ENCODE assay signal across 8 cellular contexts in the genomic region with DNA sequence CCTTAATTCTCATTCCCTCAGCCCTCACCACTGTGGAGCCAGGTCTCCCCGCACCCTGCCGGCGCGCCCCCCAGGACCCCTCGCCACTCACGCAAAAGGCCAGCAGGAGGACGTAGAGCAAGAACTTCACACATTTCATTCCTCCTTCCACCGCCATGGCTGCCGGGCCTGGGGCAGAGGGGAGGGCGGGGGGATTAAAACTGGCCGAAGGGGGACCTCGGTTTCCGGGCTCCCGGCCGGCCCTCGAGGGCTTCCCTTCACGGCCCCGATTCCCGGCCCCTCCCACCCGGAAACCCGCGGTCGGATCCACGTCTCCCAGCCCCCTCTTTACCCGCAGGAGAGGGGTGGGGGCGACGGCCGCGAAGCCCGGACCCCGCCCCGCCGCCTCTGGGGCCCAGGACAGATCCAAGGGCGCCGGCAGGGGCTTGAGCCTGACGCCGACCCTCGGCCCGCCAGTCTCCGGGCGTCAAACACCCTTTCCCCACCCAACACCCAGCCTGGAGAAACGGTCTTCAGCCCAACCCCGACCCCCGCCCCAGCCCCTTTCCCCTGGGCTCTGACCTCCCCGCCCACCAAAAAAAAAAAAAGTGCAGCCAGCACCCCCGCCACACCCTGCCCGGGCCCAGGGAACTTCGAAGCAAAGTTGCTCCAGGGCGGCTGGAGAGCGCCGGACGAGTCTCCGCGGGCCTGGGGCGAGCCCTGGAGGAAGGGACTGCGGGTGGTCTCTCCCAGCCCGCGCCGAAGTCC. TPM values are rescaled to one million over a fixed set of nuclear protein-coding genes. Genes with fewer than 3 reads are reported as not detected.
DNase-seq lines count a peak whose midpoint lies in the region; ATAC-seq and TF ChIP-seq lines count a peak whose summit lies in the region.

No MANE protein-coding gene starts in this region.

- POLR2A ChIA-PET in CD8-positive, alpha-beta T cell (lab: Charles Lee) = interaction anchor here (1.0 to 2.4 kb wide), 4 partner anchors 11 to 246 kb away, joined by 3 to 16 read pairs (median 4); partner anchors contain the start of genes BLOC1S1 and RAB5B
- POLR2A ChIA-PET in WTC11 (lab: Charles Lee) = interaction anchor here (0.6 to 2.5 kb wide), 7 partner anchors 10 to 1427 kb away, joined by 3 to 21 read pairs (median 12); partner anchors contain the start of genes BLOC1S1, GDF11, ITGA7 and ORMDL2

- CTCF ChIA-PET in CD8-positive, alpha-beta T cell (lab: Charles Lee) = interaction anchor here (2.0 to 3.7 kb wide), 3 partner anchors 9 to 12 kb away, joined by 8 to 31 read pairs (median 9); partner anchors contain the start of gene RDH5
- CTCF ChIA-PET in WTC11 (lab: Charles Lee) = interaction anchor here (1.1 to 2.7 kb wide), 11 partner anchors 8 to 246 kb away, joined by 3 to 75 read pairs (median 11); partner anchors contain the start of genes BLOC1S1, ITGA7, RAB5B and RDH5

- H3K27me3 ChIP-seq in CD8-positive, alpha-beta T cell (ENCODE audit: insufficient read depth, low read length) = no peaks in the 10 kb centered on the region

- peak overlapping the region; percentile 60 for H3K4me3 ChIP-seq in CD8-positive, alpha-beta T cell (ENCODE audit: low read depth, low read length)
- peak overlapping the region; percentile 88 for H3K4me3 ChIP-seq in fibroblast of villous mesenchyme (ENCODE audit: low read depth, low read length)

- ATAC-seq in CD8-positive, alpha-beta T cell = no peak
- peak; percentile 3 for ATAC-seq in GM18868 (IDR thresholded peaks at IDR 0.05; ENCODE audit: unreplicated experiment)
- peak; percentile 20 for ATAC-seq in HG03520 (IDR thresholded peaks at IDR 0.05; ENCODE audit: unreplicated experiment)
- ATAC-seq in WTC11 = 0 out of 2 replicates have a peak, but pooled peaks have one; percentile 3
- ATAC-seq in natural killer cell treated with Interleukin-12 subunit alpha and Interleukin-12 subunit beta and Interleukin-15 and Interleukin-18, amount 100 ng/mL, for 72 hours = peak in 1 of 2 donors; percentile 5
- no peak for ATAC-seq in HG03442 (IDR thresholded peaks at IDR 0.05; ENCODE audit: unreplicated experiment)

- peak overlapping the region; percentile 82 for H3K27ac Mint-ChIP-seq in CD8-positive, alpha-beta T cell
- no peak overlapping the region for H3K27ac Mint-ChIP-seq in WTC11
- H3K27ac Mint-ChIP-seq in natural killer cell treated with Interleukin-12 subunit alpha and Interleukin-12 subunit beta and Interleukin-15 and Interleukin-18, amount 100 ng/mL, for 72 hours = peak overlapping the region; percentile 88 to 96

- H3K4me1 Mint-ChIP-seq in CD8-positive, alpha-beta T cell (ENCODE audit: low read depth) = peaks cover 48% of the 10 kb centered on the region
- peaks cover 31% of the 10 kb centered on the region for H3K4me1 Mint-ChIP-seq in WTC11
- peaks cover 46 to 49% of the 10 kb centered on the region in 2 donors for H3K4me1 Mint-ChIP-seq in natural killer cell treated with Interleukin-12 subunit alpha and Interleukin-12 subunit beta and Interleukin-15 and Interleukin-18, amount 100 ng/mL, for 72 hours (ENCODE audit: low read depth in 2 of 2)

- H3K4me3 Mint-ChIP-seq in CD8-positive, alpha-beta T cell = peak overlapping the region; percentile 86
- H3K4me3 Mint-ChIP-seq in WTC11 = peak overlapping the region; percentile 88
- peak overlapping the region; percentile 86 for H3K4me3 Mint-ChIP-seq in natural killer cell treated with Interleukin-12 subunit alpha and Interleukin-12 subunit beta and Interleukin-15 and Interleukin-18, amount 100 ng/mL, for 72 hours

- no peaks in the 10 kb centered on the region for H3K36me3 ChIP-seq in CD8-positive, alpha-beta T cell (ENCODE audit: insufficient read depth, low read length)

- no peaks in the 10 kb centered on the region for H3K9me3 ChIP-seq in CD8-positive, alpha-beta T cell (ENCODE audit: low read length)

- no peaks in the 10 kb centered on the region for H3K27me3 Mint-ChIP-seq in CD8-positive, alpha-beta T cell (ENCODE audit: low read depth)
- no peaks in the 10 kb centered on the region for H3K27me3 Mint-ChIP-seq in WTC11 (ENCODE audit: low read depth)
- no peaks in the 10 kb centered on the region for H3K27me3 Mint-ChIP-seq in natural killer cell treated with Interleukin-12 subunit alpha and Interleukin-12 subunit beta and Interleukin-15 and Interleukin-18, amount 100 ng/mL, for 72 hours

- peaks cover 14% of the 10 kb centered on the region for H3K36me3 Mint-ChIP-seq in CD8-positive, alpha-beta T cell
- H3K36me3 Mint-ChIP-seq in WTC11 = peaks cover 17% of the 10 kb centered on the region
- H3K36me3 Mint-ChIP-seq in natural killer cell treated with Interleukin-12 subunit alpha and Interleukin-12 subunit beta and Interleukin-15 and Interleukin-18, amount 100 ng/mL, for 72 hours = no peaks in the 10 kb centered on the region

- no peak for TF ChIP-seq CTCF in CD8-positive, alpha-beta T cell (IDR thresholded peaks at IDR 0.05)
- TF ChIP-seq CTCF in WTC11 (IDR thresholded peaks at IDR 0.05) (no peak), fibroblast of villous mesenchyme (IDR thresholded peaks at IDR 0.05; ENCODE audit: insufficient read depth, low read depth, low read length) (no peak)

- H3K9me3 Mint-ChIP-seq in CD8-positive, alpha-beta T cell = no peaks in the 10 kb centered on the region
- no peaks in the 10 kb centered on the region for H3K9me3 Mint-ChIP-seq in WTC11
- no peaks in the 10 kb centered on the region for H3K9me3 Mint-ChIP-seq in natural killer cell treated with Interleukin-12 subunit alpha and Interleukin-12 subunit beta and Interleukin-15 and Interleukin-18, amount 100 ng/mL, for 72 hours

- DNase-seq in CD8-positive, alpha-beta T cell = peak in 3 of 7 experiments; percentile 20 to 55 (median 21)
- DNase-seq in WTC11 (ENCODE audit: low spot score) (peak; percentile 34), fibroblast of villous mesenchyme (ENCODE audit: low read depth) (peak; percentile 81), NCI-H1092 (lab: John Stamatoyannopoulos, UW) (no peak)
- DNase-seq in natural killer cell treated with Interleukin-12 subunit alpha and Interleukin-12 subunit beta and Interleukin-15 and Interleukin-18, amount 100 ng/mL, for 72 hours (ENCODE audit: low spot score) = peak; percentile 66

- H3K27ac ChIP-seq in CD8-positive, alpha-beta T cell (ENCODE audit: low read depth, low read length) = peak overlapping the region; percentile 45

- H3K4me1 ChIP-seq in CD8-positive, alpha-beta T cell (ENCODE audit: insufficient read depth, low read length) = peaks cover 31% of the 10 kb centered on the region

- intact Hi-C loops in CD8-positive, alpha-beta T cell (cut with DNase I, micrococcal nuclease) = loop anchor here in 1 of 2 experiments (1.0 kb wide), 1 partner anchor 12 kb away; the partner anchor contains the start of gene BLOC1S1

TF ChIP-seq in WTC11, 78 proteins besides CTCF, POLR2A, EP300 and RAD21 (continues in another document):
- no peak for TF ChIP-seq JAZF1 (CRISPR knock-in tag; IDR thresholded peaks at IDR 0.05)
- no peak for TF ChIP-seq FOXP1 (CRISPR knock-in tag; IDR thresholded peaks at IDR 0.05; ENCODE audit: borderline replicate concordance)
- no peak for TF ChIP-seq KAT7 (CRISPR knock-in tag; IDR thresholded peaks at IDR 0.05; ENCODE audit: borderline replicate concordance)
- TF ChIP-seq NR1H2 (CRISPR knock-in tag; IDR thresholded peaks at IDR 0.05) = no peak
- TF ChIP-seq, protein P1, sequence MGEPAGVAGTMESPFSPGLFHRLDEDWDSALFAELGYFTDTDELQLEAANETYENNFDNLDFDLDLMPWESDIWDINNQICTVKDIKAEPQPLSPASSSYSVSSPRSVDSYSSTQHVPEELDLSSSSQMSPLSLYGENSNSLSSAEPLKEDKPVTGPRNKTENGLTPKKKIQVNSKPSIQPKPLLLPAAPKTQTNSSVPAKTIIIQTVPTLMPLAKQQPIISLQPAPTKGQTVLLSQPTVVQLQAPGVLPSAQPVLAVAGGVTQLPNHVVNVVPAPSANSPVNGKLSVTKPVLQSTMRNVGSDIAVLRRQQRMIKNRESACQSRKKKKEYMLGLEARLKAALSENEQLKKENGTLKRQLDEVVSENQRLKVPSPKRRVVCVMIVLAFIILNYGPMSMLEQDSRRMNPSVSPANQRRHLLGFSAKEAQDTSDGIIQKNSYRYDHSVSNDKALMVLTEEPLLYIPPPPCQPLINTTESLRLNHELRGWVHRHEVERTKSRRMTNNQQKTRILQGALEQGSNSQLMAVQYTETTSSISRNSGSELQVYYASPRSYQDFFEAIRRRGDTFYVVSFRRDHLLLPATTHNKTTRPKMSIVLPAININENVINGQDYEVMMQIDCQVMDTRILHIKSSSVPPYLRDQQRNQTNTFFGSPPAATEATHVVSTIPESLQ (CRISPR knock-in tag; IDR thresholded peaks at IDR 0.05) = no peak
- TF ChIP-seq OVOL2 (CRISPR knock-in tag; IDR thresholded peaks at IDR 0.05; ENCODE audit: borderline replicate concordance) = no peak
- TF ChIP-seq FOXK1 (CRISPR knock-in tag; IDR thresholded peaks at IDR 0.05) = no peak
- no peak for TF ChIP-seq NFE2L1 (CRISPR knock-in tag; IDR thresholded peaks at IDR 0.05)
- TF ChIP-seq ZNF138 (CRISPR knock-in tag; conservative IDR thresholded peaks at IDR 0.05) = no peak

RNA-seq across cellular contexts. Expression of gene CD63, which starts 0.5 kb away (rescaled TPM):
- 10 to 100 TPM; 27.0 to 33.8 TPM for total RNA-seq in CD8-positive, alpha-beta T cell
- 409 to 419 TPM (median 414 TPM) in 3 replicates for total RNA-seq in WTC11 (2021)
- total RNA-seq in fibroblast of villous mesenchyme = 2,280 and 2,284 TPM in 2 replicates
- 100 to 1,000 TPM; 263 to 327 TPM for total RNA-seq in natural killer cell treated with Interleukin-12 subunit alpha and Interleukin-12 subunit beta and Interleukin-15 and Interleukin-18, amount 100 ng/mL, for 72 hours

RNA-seq across cellular contexts. Expression of gene RDH5, which starts 8.2 kb away (rescaled TPM):
- total RNA-seq in CD8-positive, alpha-beta T cell = 1 to 10 TPM; 5.5 to 7.8 TPM
- 3.0 to 5.8 TPM (median 3.5 TPM) in 3 replicates for total RNA-seq in WTC11 (2021)
- 3.9 and 6.0 TPM in 2 replicates for total RNA-seq in fibroblast of villous mesenchyme
- 10 to 100 TPM; 10.2 to 11.7 TPM for total RNA-seq in natural killer cell treated with Interleukin-12 subunit alpha and Interleukin-12 subunit beta and Interleukin-15 and Interleukin-18, amount 100 ng/mL, for 72 hours

RNA-seq across cellular contexts. Expression of gene BLOC1S1, which starts 12.5 kb away (rescaled TPM):
- total RNA-seq in CD8-positive, alpha-beta T cell = 10 to 100 TPM; 29.4 to 29.6 TPM
- total RNA-seq in WTC11 (2021) = 81.9 to 97.1 TPM (median 95.1 TPM) in 3 replicates
- 36.3 and 54.4 TPM in 2 replicates for total RNA-seq in fibroblast of villous mesenchyme
- 10 to 100 TPM; 54.8 to 85.8 TPM for total RNA-seq in natural killer cell treated with Interleukin-12 subunit alpha and Interleukin-12 subunit beta and Interleukin-15 and Interleukin-18, amount 100 ng/mL, for 72 hours

RNA-seq across cellular contexts. Expression of gene GDF11, which starts 14.6 kb away (rescaled TPM):
- 1 to 10 TPM; 4.3 to 4.6 TPM for total RNA-seq in CD8-positive, alpha-beta T cell
- total RNA-seq in WTC11 (2021) (16.9 to 20.7 TPM (median 19.6 TPM) in 3 replicates), fibroblast of villous mesenchyme (3.9 and 6.5 TPM in 2 replicates)
- total RNA-seq in natural killer cell treated with Interleukin-12 subunit alpha and Interleukin-12 subunit beta and Interleukin-15 and Interleukin-18, amount 100 ng/mL, for 72 hours = 10 to 100 TPM in 1 of 2 donors, 1 to 10 TPM in 1; 5.0 to 18.4 TPM

RNA-seq across cellular contexts. Expression of gene ITGA7, which starts 20.7 kb away (rescaled TPM):
- 1 to 10 TPM; 1.0 to 1.1 TPM for total RNA-seq in CD8-positive, alpha-beta T cell
- 77.8 to 96.2 TPM (median 80.4 TPM) in 3 replicates for total RNA-seq in WTC11 (2021)
- 1.3 TPM in 2 replicates for total RNA-seq in fibroblast of villous mesenchyme
- total RNA-seq in natural killer cell treated with Interleukin-12 subunit alpha and Interleukin-12 subunit beta and Interleukin-15 and Interleukin-18, amount 100 ng/mL, for 72 hours = 1 to 10 TPM; 2.1 to 4.2 TPM

Comparison
In these comparisons a context has a peak if more than half of its experiments do, and no peak if none do; other contexts are left out.
1. ATAC-seq: peak in GM18868 (single experiment), HG03520 (single experiment) and WTC11 (single experiment); none in CD8-positive, alpha-beta T cell (single experiment) and HG03442 (single experiment).
2. RNA of gene CD63, which starts 0.5 kb away (total RNA-seq): 2,280 to 2,284 TPM in fibroblast of villous mesenchyme, 409 to 419 TPM in WTC11 and 263 to 327 TPM in natural killer cell treated with Interleukin-12 subunit alpha and Interleukin-12 subunit beta and Interleukin-15 and Interleukin-18, amount 100 ng/mL, for 72 hours; 27.0 to 33.8 TPM in CD8-positive, alpha-beta T cell; every median in the first group is over 4 times any median in the second.
3. Peak in every context shown above with its lines, with median percentiles within 50 percentile points of each other: H3K4me3 Mint-ChIP-seq.